Comparison of ENCODE assay signal across 13 cellular contexts in genomic region chr2:41194235-41194634, GRCh38.
A peak's percentile ranks its signal among the peaks of the same experiment; 100 is the strongest.
DNase-seq lines count a peak whose midpoint lies in the region; ATAC-seq and TF ChIP-seq lines count a peak whose summit lies in the region.
"Had no signal": no experiment of that assay in that cellular context is flagged by ENCODE, and none has a peak within 500 bp of the region (broad histone marks: within the 10 kb centered on the region; RNA-seq: fewer than 3 reads in every experiment).

No MANE protein-coding gene starts in this region.

- no peak for TF ChIP-seq EP300 in sigmoid colon (IDR thresholded peaks at IDR 0.05)

- H3K27ac ChIP-seq in thyroid gland (no peak overlapping the region), sigmoid colon (no peak overlapping the region)
- H3K27ac ChIP-seq: tibial nerve had no signal

- intact Hi-C loops in thyroid gland (cut with DNase I) = no loop called here
- intact Hi-C loops in sigmoid colon (cut with DNase I) = no loop called here

- no peaks in the 10 kb centered on the region for H3K27me3 Mint-ChIP-seq in brain

- no peak overlapping the region for H3K4me3 Mint-ChIP-seq in brain

- no peak overlapping the region for H3K4me3 ChIP-seq in thyroid gland (replicated peaks in 1 of 3)
- H3K4me3 ChIP-seq in sigmoid colon = no peak overlapping the region
- H3K4me3 ChIP-seq: tibial nerve had no signal

- peak; percentile 57 for DNase-seq in NCI-H82 (lab: John Stamatoyannopoulos, UW)
- DNase-seq in iris pigment epithelial cell (ENCODE audit: low read depth) = peak; percentile 87
- peak; percentile 2 for DNase-seq in thyroid gland
- no peak for DNase-seq in activated CD8-positive, alpha-beta memory T cell treated with anti-CD3 and anti-CD28 coated beads, Interleukin-2, amount 50 U/mL, for 48 hours
- no peak for DNase-seq in sigmoid colon
- DNase-seq: activated CD4-positive, CD25-positive, alpha-beta regulatory T cell treated with anti-CD3 and anti-CD28 coated beads, Interleukin-2, amount 50 U/mL, for 72 hours; activated effector memory CD4-positive, alpha-beta T cell treated with Interleukin-2 at 50 U/mL for 16 hours; DMS53; NCI-H2081; OCI-M1 had no signal

- ATAC-seq in GM21423 (IDR thresholded peaks at IDR 0.05; ENCODE audit: unreplicated experiment) = no peak

- H3K36me3 Mint-ChIP-seq in brain = no peaks in the 10 kb centered on the region

- H3K27me3 ChIP-seq in thyroid gland (no peaks in the 10 kb centered on the region), sigmoid colon (no peaks in the 10 kb centered on the region)
- H3K27me3 ChIP-seq: tibial nerve had no signal

- peak overlapping the region in 3 of 5 experiments; percentile 2 to 63 (median 42) for H3K27ac Mint-ChIP-seq in brain

- TF ChIP-seq CTCF in brain (conservative IDR thresholded peaks at IDR 0.05) (no peak), thyroid gland (IDR thresholded peaks at IDR 0.05) (no peak), sigmoid colon (IDR thresholded peaks at IDR 0.05) (no peak)

- no peaks in the 10 kb centered on the region for H3K4me1 ChIP-seq in thyroid gland
- H3K4me1 ChIP-seq in sigmoid colon = no peaks in the 10 kb centered on the region

- no peaks in the 10 kb centered on the region for H3K9me3 Mint-ChIP-seq in brain

- 51 to 63% methylated on average over 5 of the region's 5 CpGs for WGBS in thyroid gland, 2 donors
- 68% methylated on average over 5 of the region's 5 CpGs for WGBS in sigmoid colon, 2 donors

- peaks cover 17% of the 10 kb centered on the region for H3K4me1 Mint-ChIP-seq in brain

- TF ChIP-seq POLR2A in thyroid gland (IDR thresholded peaks at IDR 0.05) (no peak), sigmoid colon (IDR thresholded peaks at IDR 0.05) (no peak)

- H3K9me3 ChIP-seq in thyroid gland (no peaks in the 10 kb centered on the region), sigmoid colon (no peaks in the 10 kb centered on the region)
- H3K9me3 ChIP-seq: tibial nerve had no signal

- no peaks in the 10 kb centered on the region for H3K36me3 ChIP-seq in thyroid gland
- H3K36me3 ChIP-seq in sigmoid colon = no peaks in the 10 kb centered on the region
- H3K36me3 ChIP-seq: tibial nerve had no signal

Comparison
In these comparisons a context has a peak if more than half of its experiments do, and no peak if none do; other contexts are left out.
1. DNase-seq: peak in NCI-H82 (single experiment), iris pigment epithelial cell (single experiment) and thyroid gland (2 of 2); none in activated CD8-positive, alpha-beta memory T cell treated with anti-CD3 and anti-CD28 coated beads, Interleukin-2, amount 50 U/mL, for 48 hours (single experiment) and sigmoid colon (single experiment).